11 cellular contexts compared by ENCODE assay signal in the genomic region with DNA sequence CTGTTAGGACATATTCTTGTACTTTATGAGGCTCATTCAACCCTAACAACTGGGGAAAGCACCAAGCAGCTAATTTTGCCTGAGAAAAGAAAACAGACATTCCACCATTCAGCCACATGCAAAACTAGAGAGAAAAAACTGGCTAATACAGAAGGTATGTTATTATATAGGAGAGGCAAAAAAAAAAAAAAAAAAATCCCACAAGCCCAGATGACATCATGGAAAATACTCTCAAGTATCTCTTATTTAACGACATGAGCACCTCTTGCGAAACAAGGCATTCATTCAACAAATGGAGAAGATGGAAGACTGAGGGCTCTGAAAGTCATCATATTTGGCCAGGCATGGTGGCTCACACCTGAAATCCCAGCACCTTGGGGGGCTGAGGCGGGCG.
DNase-seq lines count a peak whose midpoint lies in the region; ATAC-seq lines count a peak whose summit lies in the region.
"Had no signal": no experiment of that assay in that cellular context is flagged by ENCODE, and none has a peak within 500 bp of the region (broad histone marks: within the 10 kb centered on the region; RNA-seq: fewer than 3 reads in every experiment).

No MANE protein-coding gene starts in this region.

- H3K27ac ChIP-seq in SJSA1, result peak overlapping the region; percentile 53

- H3K36me3 ChIP-seq in SJSA1, result peaks cover 56% of the 10 kb centered on the region

- no peak overlapping the region for H3K4me3 ChIP-seq in SJSA1

- ATAC-seq in HG02610 (IDR thresholded peaks at IDR 0.05; ENCODE audit: unreplicated experiment), result peak; percentile 78
- ATAC-seq: activated T-cell treated with anti-CD3 and anti-CD28 coated beads, Interleukin-2, amount 50 U/mL, for 72 hours; left lobe of liver had no signal

- no peaks in the 10 kb centered on the region for H3K9me3 ChIP-seq in SJSA1 (replicated peaks)

- H3K4me1 ChIP-seq in SJSA1 (replicated peaks), result peaks cover 38% of the 10 kb centered on the region

- H3K27me3 ChIP-seq in SJSA1 (replicated peaks), result no peaks in the 10 kb centered on the region

- DNase-seq in EL (peak; percentile 94), SJSA1 (ENCODE audit: low read depth in 1 of 2, low spot score in 2 of 2) (peak in 1 of 2 experiments; percentile 50), kidney glomerular epithelial cell (lab: John Stamatoyannopoulos, UW) (peak; percentile 93), cerebellar cortex (ENCODE audit: low spot score) (no peak)
- DNase-seq in effector CD4-positive, alpha-beta T cell, result no peak
- DNase-seq in stimulated activated CD4-positive, alpha-beta T cell treated with anti-CD3 and anti-CD28 coated beads, Interleukin-1b, Interleukin-23, amount 100 ng/mL, for 48 hours, result no peak
- no peak for DNase-seq in activated T-cell treated with anti-CD3 and anti-CD28 coated beads, Interleukin-2, amount 50 U/mL, for 1 hour
- DNase-seq: activated T-cell treated with anti-CD3 and anti-CD28 coated beads, Interleukin-2, amount 50 U/mL, for 72 hours; NCI-H1417 treated with DMSO at 0.1 percent for 48 hours had no signal

Comparison
In these comparisons a context has a peak if more than half of its experiments do, and no peak if none do; other contexts are left out.
1. DNase-seq: peak in EL (single experiment) and kidney glomerular epithelial cell (single experiment); none in effector CD4-positive, alpha-beta T cell (single experiment), cerebellar cortex (single experiment), stimulated activated CD4-positive, alpha-beta T cell treated with anti-CD3 and anti-CD28 coated beads, Interleukin-1b, Interleukin-23, amount 100 ng/mL, for 48 hours (single experiment) and activated T-cell treated with anti-CD3 and anti-CD28 coated beads, Interleukin-2, amount 50 U/mL, for 1 hour (single experiment).